In the genomic region with DNA sequence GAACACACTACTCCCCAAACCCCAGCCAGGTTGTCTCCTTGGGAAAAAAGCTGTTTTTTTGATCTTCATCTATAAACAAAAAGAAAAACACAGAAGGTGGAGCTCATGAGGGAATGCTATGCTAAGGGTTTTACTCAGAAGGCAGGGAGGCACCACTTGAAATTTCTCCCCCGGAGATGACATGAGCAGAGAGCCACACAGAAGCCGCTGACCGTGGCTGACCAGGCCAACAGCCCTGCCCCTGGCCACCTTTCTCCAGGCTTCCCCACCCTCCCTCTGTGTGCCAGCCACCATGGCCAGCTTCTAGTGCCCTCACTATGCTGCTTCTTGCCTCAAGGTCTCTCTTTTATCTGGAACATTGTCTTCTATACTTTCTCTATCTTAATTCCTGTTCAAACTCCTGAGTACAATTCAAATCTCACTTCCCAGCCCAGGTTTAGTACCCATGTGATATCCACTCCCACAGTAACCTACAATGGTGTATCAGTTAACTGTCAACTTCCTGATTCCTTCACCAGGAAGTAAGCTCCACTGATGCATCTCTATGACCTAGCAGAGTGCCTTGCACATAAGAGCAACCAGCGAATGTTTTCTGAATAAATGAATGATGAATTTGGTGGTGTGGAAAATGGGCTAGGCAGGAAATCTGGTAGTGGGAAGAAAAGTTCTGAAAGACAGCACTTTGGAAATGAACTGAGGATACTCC, we compare ENCODE assay signal across 12 cellular contexts. TPM values are rescaled to one million over a fixed set of nuclear protein-coding genes. Genes with fewer than 3 reads are reported as not detected.
DNase-seq lines count a peak whose midpoint lies in the region; ATAC-seq and TF ChIP-seq lines count a peak whose summit lies in the region.
"Had no signal": no experiment of that assay in that cellular context is flagged by ENCODE, and none has a peak within 500 bp of the region (broad histone marks: within the 10 kb centered on the region; RNA-seq: fewer than 3 reads in every experiment).

No MANE protein-coding gene starts in this region.

- H3K9me3 ChIP-seq in heart right ventricle: no peaks in the 10 kb centered on the region
- no peaks in the 10 kb centered on the region for H3K9me3 ChIP-seq in right atrium auricular region
- H3K9me3 ChIP-seq in OCI-LY7 (ENCODE audit: low read length): no peaks in the 10 kb centered on the region
- H3K9me3 ChIP-seq in transverse colon: no peaks in the 10 kb centered on the region
- no peaks in the 10 kb centered on the region for H3K9me3 ChIP-seq in MG63

- POLR2A ChIA-PET in OCI-LY7 (lab: Charles Lee): interaction anchor here (0.7 to 2.9 kb wide), 4 partner anchors 13 to 59 kb away, joined by 3 to 32 read pairs (median 9); a partner anchor contains a TSS

- H3K27me3 ChIP-seq in heart right ventricle: no peaks in the 10 kb centered on the region
- H3K27me3 ChIP-seq in right atrium auricular region: no peaks in the 10 kb centered on the region
- H3K27me3 ChIP-seq in transverse colon: no peaks in the 10 kb centered on the region
- no peaks in the 10 kb centered on the region for H3K27me3 ChIP-seq in MG63

- peaks cover 1% of the 10 kb centered on the region; the same call in 1 of the 2 replicates for H3K79me2 ChIP-seq in OCI-LY7 (ENCODE audit: insufficient read depth, low read depth, low read length)

- peak in 2 of 8 donors; percentile 48 to 62 for ATAC-seq in heart right ventricle

- peaks cover 0 to 54% (median 25%) of the 10 kb centered on the region in 9 donors for H3K4me1 ChIP-seq in heart right ventricle
- H3K4me1 ChIP-seq in right atrium auricular region: peaks cover 0 to 18% of the 10 kb centered on the region in 2 donors
- H3K4me1 ChIP-seq in OCI-LY7 (ENCODE audit: insufficient read depth, low read length, poor library complexity, severe bottlenecking): peaks cover 15% of the 10 kb centered on the region
- H3K4me1 ChIP-seq in transverse colon: peaks cover 0 to 17% (median 5%) of the 10 kb centered on the region in 4 donors

- TF ChIP-seq CTCF in heart right ventricle (IDR thresholded peaks at IDR 0.05) (no peak), right atrium auricular region (IDR thresholded peaks at IDR 0.05) (no peak), OCI-LY7 (conservative IDR thresholded peaks at IDR 0.05; ENCODE audit: low read length) (no peak), epithelial cell of proximal tubule (conservative IDR thresholded peaks at IDR 0.05; ENCODE audit: low read depth, low read length) (no peak), transverse colon (IDR thresholded peaks at IDR 0.05) (no peak)

- in situ Hi-C loops in transverse colon (cut with MboI; ENCODE audit: low pct_ligation_motif_present in 1 of 4, low pct_unique_long_range_greater_than_20kb in 1 of 4, low sequenced_read_pairs in 3 of 4): no loop called here

- TF ChIP-seq POLR2A in transverse colon (IDR thresholded peaks at IDR 0.05): no peak

- H3K27ac ChIP-seq in heart right ventricle: peak overlapping the region in 6 of 10 donors; percentile 11 to 72 (median 58)
- no peak overlapping the region for H3K27ac ChIP-seq in right atrium auricular region
- H3K27ac ChIP-seq in OCI-LY7 (ENCODE audit: low read depth, low read length, poor library complexity, severe bottlenecking): peak overlapping the region; percentile 28
- H3K27ac ChIP-seq in transverse colon: peak overlapping the region; percentile 10 to 74 (median 62)
- H3K27ac ChIP-seq: C4-2B had no signal

- H3K36me3 ChIP-seq in heart right ventricle (peaks cover 0 to 100% (median 59%) of the 10 kb centered on the region in 9 donors), right atrium auricular region (peaks cover 85% of the 10 kb centered on the region), OCI-LY7 (ENCODE audit: insufficient read depth, low read length) (peaks cover 96% of the 10 kb centered on the region), transverse colon (peaks cover 0 to 83% (median 30%) of the 10 kb centered on the region in 4 donors), MG63 (peaks cover 96% of the 10 kb centered on the region)

- WGBS in heart right ventricle, 2 donors: 41 to 53% methylated on average over 4 of the region's 4 CpGs
- 67% methylated on average over 4 of the region's 4 CpGs; no CpG with 5 or more reads in 1 of the 2 donors for WGBS in transverse colon (ENCODE audit: low coverage in 1 of 2), 2 donors

- CTCF ChIA-PET in OCI-LY7 (lab: Charles Lee; ENCODE audit: unreplicated experiment): interaction anchor here (0.6 kb wide), 1 partner anchor 34 kb away, joined by 3 read pairs; no protein-coding TSS in a partner anchor

- H3K4me3 ChIP-seq in heart right ventricle (no peak overlapping the region), right atrium auricular region (no peak overlapping the region), OCI-LY7 (ENCODE audit: low read depth, low read length, poor library complexity, severe bottlenecking) (no peak overlapping the region), epithelial cell of proximal tubule (ENCODE audit: low read depth, low read length) (no peak overlapping the region), transverse colon (no peak overlapping the region), MG63 (no peak overlapping the region)

- peak overlapping the region; percentile 34 for H3K4me2 ChIP-seq in OCI-LY7 (ENCODE audit: low read length)

- H3K9me2 ChIP-seq in OCI-LY7 (ENCODE audit: insufficient read depth, low read length): no peaks in the 10 kb centered on the region

- no peak for DNase-seq in heart right ventricle
- DNase-seq in right atrium auricular region (ENCODE audit: low spot score): no peak
- peak; percentile 61 for DNase-seq in OCI-LY7 (ENCODE audit: low spot score)
- peak; percentile 78 for DNase-seq in epithelial cell of proximal tubule (ENCODE audit: low read depth)
- DNase-seq in transverse colon: no peak
- DNase-seq in MG63: no peak
- DNase-seq in NCI-H510A (lab: John Stamatoyannopoulos, UW): no peak
- no peak for DNase-seq in NCI-H774 (lab: John Stamatoyannopoulos, UW)
- DNase-seq: H9, NCI-H2227 treated with DMSO at 0.1 percent for 48 hours had no signal

- H4K20me1 ChIP-seq in OCI-LY7 (ENCODE audit: insufficient read depth, low read length): no peaks in the 10 kb centered on the region

- intact Hi-C loops in heart right ventricle (cut with DNase I): no loop called here
- intact Hi-C loops in OCI-LY7 (cut with micrococcal nuclease; ENCODE audit: unreplicated experiment): no loop called here
- intact Hi-C loops in transverse colon (cut with DNase I; ENCODE audit: low total_unique reads): no loop called here

- no TSS peak for BruUV-seq in OCI-LY7 (replicated peaks; lab: Mats Ljungman, UMichigan)

- no peak for TF ChIP-seq EP300 in transverse colon (IDR thresholded peaks at IDR 0.05; ENCODE audit: low read depth)

- no peak overlapping the region for H2AFZ ChIP-seq in OCI-LY7 (ENCODE audit: low read length)

RNA-seq across cellular contexts. Expression of a gene that starts 15.3 kb away (rescaled TPM):
- 100 to 1,000 TPM; 138 to 325 (median 183) TPM for total RNA-seq in heart right ventricle
- 100 to 1,000 TPM in 1 of 2 donors, 10 to 100 TPM in 1; 83.3 to 208 TPM for polyA plus RNA-seq in heart right ventricle
- 100 to 1,000 TPM; 145 TPM for total RNA-seq in right atrium auricular region
- 6.5 and 8.4 TPM in 2 replicates for total RNA-seq in OCI-LY7 (2014; rRNA removed; shearing (Covaris generic))
- 26.2 and 29.2 TPM in 2 replicates for total RNA-seq in OCI-LY7 (2022)
- 127 and 128 TPM in 2 replicates for total RNA-seq in epithelial cell of proximal tubule
- 100 to 1,000 TPM in 2 of 4 donors, 10 to 100 TPM in 2; 19.3 to 122 (median 75.3) TPM for total RNA-seq in transverse colon
- 174 and 250 TPM in 2 replicates for total RNA-seq in MG63 (2014; rRNA removed; shearing (Covaris generic); ENCODE audit: low replicate concordance)

RNA-seq across cellular contexts. Expression of a gene that starts 23.6 kb away (rescaled TPM):
- under 1 TPM in 5 of 10 donors, not detected in 5; 0.09 to 0.36 (median 0.20) TPM for total RNA-seq in heart right ventricle
- under 1 TPM; 0.35 to 0.37 TPM for polyA plus RNA-seq in heart right ventricle
- total RNA-seq in right atrium auricular region: not detected
- total RNA-seq in OCI-LY7 (2014; rRNA removed; shearing (Covaris generic)): not detected in 2 replicates
- not detected in 2 replicates for total RNA-seq in OCI-LY7 (2022)
- 9.7 and 9.8 TPM in 2 replicates for total RNA-seq in epithelial cell of proximal tubule
- under 1 TPM in 2 of 4 donors, not detected in 2; 0.16 to 0.27 TPM for total RNA-seq in transverse colon
- 0.15 and 0.76 TPM in 2 replicates for total RNA-seq in MG63 (2014; rRNA removed; shearing (Covaris generic); ENCODE audit: low replicate concordance)
- total RNA-seq: activated T-helper 2 cell treated with anti-CD3 and anti-CD28 coated beads, Interferon-gamma antibody, Interleukin-2, Interleukin-4, amounts not matched to agents 10 μg/mL and 5 μg/mL and 100 μg/mL, durations not matched to agents 14 hours and 24 hours and 36 hours had no signal

RNA-seq across cellular contexts. Expression of a gene that starts 46.2 kb away (rescaled TPM):
- 1 to 10 TPM; 4.5 to 8.3 (median 6.0) TPM for total RNA-seq in heart right ventricle
- 1 to 10 TPM; 2.3 to 2.5 TPM for polyA plus RNA-seq in heart right ventricle
- 1 to 10 TPM; 4.1 to 5.0 TPM for total RNA-seq in right atrium auricular region
- 0.05 and 0.06 TPM in 2 replicates for total RNA-seq in OCI-LY7 (2014; rRNA removed; shearing (Covaris generic))
- total RNA-seq in OCI-LY7 (2022): 1.5 and 2.2 TPM in 2 replicates
- 5.2 and 11.3 TPM in 2 replicates for total RNA-seq in epithelial cell of proximal tubule
- total RNA-seq in transverse colon: 1 to 10 TPM in 3 of 4 donors, under 1 TPM in 1; 0.37 to 4.8 (median 2.0) TPM
- total RNA-seq in MG63 (2014; rRNA removed; shearing (Covaris generic); ENCODE audit: low replicate concordance): 4.4 and 6.4 TPM in 2 replicates

Comparison
In these comparisons a context has a peak if more than half of its experiments do, and no peak if none do; other contexts are left out.
1. H3K27ac ChIP-seq: peak in heart right ventricle (6 of 10), OCI-LY7 (single experiment) and transverse colon (4 of 4); none in right atrium auricular region (0 of 2).
2. DNase-seq: peak in OCI-LY7 (single experiment) and epithelial cell of proximal tubule (single experiment); none in heart right ventricle (0 of 2), right atrium auricular region (single experiment), transverse colon (single experiment), MG63 (single experiment), NCI-H510A (single experiment) and NCI-H774 (single experiment).